8 cellular contexts compared by ENCODE assay signal in genomic region chr19:1087813-1088418, GRCh38. TPM values are rescaled to one million over a fixed set of nuclear protein-coding genes. Genes with fewer than 3 reads are reported as not detected.
DNase-seq lines count a peak whose midpoint lies in the region; ATAC-seq, FAIRE-seq and TF ChIP-seq lines count a peak whose summit lies in the region.

No MANE protein-coding gene starts in this region.

- TF ChIP-seq CTCF in HFFc6 (IDR thresholded peaks at IDR 0.05): no peak

- no peak for DNase-seq in GM12891 (ENCODE audit: insufficient read length, low spot score)
- DNase-seq in SIG-M5 (lab: John Stamatoyannopoulos, UW): peak; percentile 69
- peak in 2 of 3 donors; percentile 40 to 54 for DNase-seq in effector memory CD4-positive, alpha-beta T cell
- DNase-seq in HFFc6: no peak
- DNase-seq in RCC 7860 (ENCODE audit: low spot score): no peak
- no peak for DNase-seq in GOT3 (lab: John Stamatoyannopoulos, UW)

- TF ChIP-seq POLR2A in GM12891 (IDR thresholded peaks at IDR 0.05; ENCODE audit: low read depth, low read length): peak; percentile 76

- FAIRE-seq in GM12891 (lab: Jason Lieb, UNC) (peak; percentile 96), RCC 7860 (lab: Jason Lieb, UNC) (no peak)

- no peak overlapping the region for H3K27ac Mint-ChIP-seq in HFFc6

- peaks cover 61% of the 10 kb centered on the region for H3K36me3 ChIP-seq in effector memory CD4-positive, alpha-beta T cell (ENCODE audit: control insufficient read depth, insufficient read depth, low read length)
- H3K36me3 ChIP-seq in rectal smooth muscle tissue (ENCODE audit: control insufficient read depth, insufficient read depth, low read length): peaks cover 11% of the 10 kb centered on the region

- H3K9me3 Mint-ChIP-seq in HFFc6: no peaks in the 10 kb centered on the region

- H3K4me1 ChIP-seq in effector memory CD4-positive, alpha-beta T cell (ENCODE audit: control insufficient read depth, insufficient read depth, low read length, poor library complexity, severe bottlenecking): peaks cover 40% of the 10 kb centered on the region
- no peaks in the 10 kb centered on the region for H3K4me1 ChIP-seq in rectal smooth muscle tissue (ENCODE audit: control insufficient read depth, insufficient read depth, low read length)

- H3K9ac ChIP-seq in rectal smooth muscle tissue (ENCODE audit: low read length): no peak overlapping the region

- H3K4me1 Mint-ChIP-seq in HFFc6 (ENCODE audit: low read depth): no peaks in the 10 kb centered on the region

- H3K4me3 ChIP-seq in effector memory CD4-positive, alpha-beta T cell (ENCODE audit: insufficient read depth, low read depth, low read length, poor library complexity, severe bottlenecking): no peak overlapping the region
- no peak overlapping the region for H3K4me3 ChIP-seq in rectal smooth muscle tissue (ENCODE audit: low read length)

- H3K9me3 ChIP-seq in effector memory CD4-positive, alpha-beta T cell (ENCODE audit: control insufficient read depth, low read length): no peaks in the 10 kb centered on the region

- H3K27me3 Mint-ChIP-seq in HFFc6 (ENCODE audit: insufficient read depth): no peaks in the 10 kb centered on the region; the same call in 1 of the 2 replicates

- peak overlapping the region; percentile 73 for H3K27ac ChIP-seq in effector memory CD4-positive, alpha-beta T cell (ENCODE audit: insufficient read depth, low read length, poor library complexity, severe bottlenecking)
- peak overlapping the region; percentile 40 for H3K27ac ChIP-seq in rectal smooth muscle tissue (ENCODE audit: low read depth, low read length)

- no peaks in the 10 kb centered on the region for H3K36me3 Mint-ChIP-seq in HFFc6 (ENCODE audit: low read depth)

- no peak for ATAC-seq in GM18861 (IDR thresholded peaks at IDR 0.05; ENCODE audit: unreplicated experiment)

- H3K27me3 ChIP-seq in effector memory CD4-positive, alpha-beta T cell (replicated peaks; ENCODE audit: control insufficient read depth, insufficient read depth, low read length, poor library complexity, severe bottlenecking): no peaks in the 10 kb centered on the region
- no peaks in the 10 kb centered on the region for H3K27me3 ChIP-seq in rectal smooth muscle tissue (ENCODE audit: control insufficient read depth, insufficient read depth, low read length)

- H3K4me3 Mint-ChIP-seq in HFFc6: no peak overlapping the region

TF ChIP-seq in GM12891, 5 proteins besides CTCF, POLR2A, EP300 and RAD21:
- peak; percentile 41; the same call in 1 of the 2 replicates for TF ChIP-seq POU2F2 (IDR thresholded peaks at IDR 0.05; ENCODE audit: low read depth, low read length)
- peak; percentile 84 for TF ChIP-seq POLR2AphosphoS5 (IDR thresholded peaks at IDR 0.05; ENCODE audit: low read depth, low read length)
- TF ChIP-seq SPI1 (IDR thresholded peaks at IDR 0.05; ENCODE audit: low read depth, low read length): peak; percentile 64
- peak; percentile 69 for TF ChIP-seq PAX5 (IDR thresholded peaks at IDR 0.05; ENCODE audit: insufficient read depth, low read length, severe bottlenecking)
- no peak for TF ChIP-seq TAF1 (IDR thresholded peaks at IDR 0.05; ENCODE audit: low read depth, low read length)

RNA-seq across cellular contexts. Expression of gene POLR2E, which starts 7.3 kb away (rescaled TPM):
- 196 TPM for polyA plus RNA-seq in GM12891 (2012; ENCODE audit: low read depth, missing spikeins)
- total RNA-seq in HFFc6 (2021; fragmentation: NEBNext Ultra II Directional; extraction: Animal tissue kit (Norgen Biotek cat#: 25700)): 100 to 1,000 TPM; 224 to 289 (median 250) TPM

RNA-seq across cellular contexts. Expression of gene GPX4, which starts 15.9 kb away (rescaled TPM):
- 472 TPM for polyA plus RNA-seq in GM12891 (2012; ENCODE audit: low read depth, missing spikeins)
- total RNA-seq in HFFc6 (2021; fragmentation: NEBNext Ultra II Directional; extraction: Animal tissue kit (Norgen Biotek cat#: 25700)): 100 to 1,000 TPM; 193 to 237 (median 223) TPM

RNA-seq across cellular contexts. Expression of gene ARHGAP45, which starts 20.9 kb away (rescaled TPM):
- polyA plus RNA-seq in GM12891 (2012; ENCODE audit: low read depth, missing spikeins): 71.9 TPM
- under 1 TPM; 0.28 to 0.74 (median 0.60) TPM for total RNA-seq in HFFc6 (2021; fragmentation: NEBNext Ultra II Directional; extraction: Animal tissue kit (Norgen Biotek cat#: 25700))

RNA-seq across cellular contexts. Expression of gene ABCA7, which starts 48.0 kb away (rescaled TPM):
- polyA plus RNA-seq in GM12891 (2012; ENCODE audit: low read depth, missing spikeins): 13.2 TPM
- 1 to 10 TPM; 4.6 to 8.1 (median 6.6) TPM for total RNA-seq in HFFc6 (2021; fragmentation: NEBNext Ultra II Directional; extraction: Animal tissue kit (Norgen Biotek cat#: 25700))

Comparison
In these comparisons a context has a peak if more than half of its experiments do, and no peak if none do; other contexts are left out.
1. DNase-seq: peak in SIG-M5 (single experiment) and effector memory CD4-positive, alpha-beta T cell (2 of 3); none in GM12891 (single experiment), HFFc6 (single experiment), RCC 7860 (single experiment) and GOT3 (single experiment).